In genomic region chr20:47546184-47547033, GRCh38 we compare ENCODE assay signal across 12 cellular contexts. TPM values are rescaled to one million over a fixed set of nuclear protein-coding genes. Genes with fewer than 3 reads are reported as not detected.
DNase-seq lines count a peak whose midpoint lies in the region; ATAC-seq and TF ChIP-seq lines count a peak whose summit lies in the region.
"Had no signal": no experiment of that assay in that cellular context is flagged by ENCODE, and none has a peak within 500 bp of the region (broad histone marks: within the 10 kb centered on the region; RNA-seq: fewer than 3 reads in every experiment).

No MANE protein-coding gene starts in this region.

- no peak overlapping the region for H2BK15ac ChIP-seq in H9 (ENCODE audit: low read depth, low read length)

- no peak overlapping the region for H2BK20ac ChIP-seq in H9 (ENCODE audit: low read depth, low read length, poor library complexity, severe bottlenecking)

- H3K27ac Mint-ChIP-seq in H9, result peak overlapping the region in 2 of 3 experiments; percentile 0 to 68; a peak in 3 of 7 replicates
- no peak overlapping the region for H3K27ac Mint-ChIP-seq in Calu3 (ENCODE audit: unreplicated experiment)

- H3K23ac ChIP-seq in H9 (ENCODE audit: insufficient read length, low read depth, low read length), result no peak overlapping the region

- DNase-seq in AG10803 (ENCODE audit: low read depth) (peak; percentile 76), H9 (no peak), astrocyte of the hippocampus (ENCODE audit: low read depth, low spot score) (peak; percentile 23), lower lobe of right lung (no peak), NCI-H1694 treated with DMSO at 0.1 percent for 48 hours (lab: John Stamatoyannopoulos, UW) (no peak), D341Med (ENCODE audit: low spot score) (no peak), Calu3 (no peak)
- DNase-seq: DMS53; effector CD4-positive, alpha-beta T cell; NK-92 treated with Interleukin-12 subunit alpha and Interleukin-12 subunit beta, amount 100 ng/mL, for 24 hours; T1000 had no signal

- peaks cover 0 to 3% (median 0%) of the 10 kb centered on the region in 3 experiments; a peak in 2 of 7 replicates for H3K36me3 Mint-ChIP-seq in H9 (ENCODE audit: insufficient read depth in 1 of 3, low read depth in 3 of 3)
- peaks cover 16% of the 10 kb centered on the region for H3K36me3 Mint-ChIP-seq in Calu3 (ENCODE audit: insufficient read depth, unreplicated experiment)

- H3K56ac ChIP-seq in H9 (ENCODE audit: insufficient read length, low read depth, low read length), result no peak overlapping the region

- H4K91ac ChIP-seq in H9 (ENCODE audit: insufficient read length, low read depth, low read length), result no peak overlapping the region

- no peaks in the 10 kb centered on the region for H4K20me1 ChIP-seq in H9 (ENCODE audit: control insufficient read depth, insufficient read depth, insufficient read length)

- H3K4me3 ChIP-seq in AG10803 (ENCODE audit: low read length) (no peak overlapping the region), lower lobe of right lung (no peak overlapping the region)

- no TSS peak for BruUV-seq in Calu3 (replicated peaks; lab: Mats Ljungman, UMichigan)

- H3K9me3 Mint-ChIP-seq in H9 (no peaks in the 10 kb centered on the region), Calu3 (ENCODE audit: low read depth, unreplicated experiment) (no peaks in the 10 kb centered on the region)

- peak; percentile 51 to 56 for ATAC-seq in lower lobe of right lung
- no peak for ATAC-seq in HG03135 (IDR thresholded peaks at IDR 0.05; ENCODE audit: unreplicated experiment)

- H3K14ac ChIP-seq in H9 (ENCODE audit: insufficient read depth, low read length), result peak overlapping the region; percentile 55; the same call in 1 of the 2 replicates

- H3K79me1 ChIP-seq in H9 (ENCODE audit: insufficient read depth, low read depth, low read length, poor library complexity, severe bottlenecking), result peaks cover 9% of the 10 kb centered on the region

- no peak overlapping the region for H3K4me3 Mint-ChIP-seq in H9
- no peak overlapping the region for H3K4me3 Mint-ChIP-seq in Calu3 (ENCODE audit: low read depth, unreplicated experiment)

- H3K4me2 ChIP-seq in H9 (ENCODE audit: insufficient read depth, insufficient read length, low read length), result no peak overlapping the region

- H3K27me3 Mint-ChIP-seq in H9 (ENCODE audit: low read depth) (no peaks in the 10 kb centered on the region), Calu3 (ENCODE audit: unreplicated experiment) (no peaks in the 10 kb centered on the region)

- H3K4me1 ChIP-seq in H9 (ENCODE audit: insufficient read depth, low read length) (peaks cover 2% of the 10 kb centered on the region; the same call in 1 of the 2 replicates), lower lobe of right lung (peaks cover 22% of the 10 kb centered on the region)

- H4K8ac ChIP-seq in H9 (replicated peaks; ENCODE audit: insufficient read length, low read depth, low read length), result no peak overlapping the region

- H3K9me3 ChIP-seq in H9 (ENCODE audit: control insufficient read depth, low read depth, low read length) (no peaks in the 10 kb centered on the region), lower lobe of right lung (no peaks in the 10 kb centered on the region)

- no peak overlapping the region for H2AK5ac ChIP-seq in H9 (ENCODE audit: insufficient read length, low read length)

- CTCF ChIA-PET in Calu3 (lab: Charles Lee), result interaction anchor here (1.2 kb wide), 1 partner anchor 9 kb away, joined by 3 read pairs; no protein-coding TSS in a partner anchor

- H4K5ac ChIP-seq in H9 (ENCODE audit: insufficient read length, low read depth, low read length), result no peak overlapping the region

- H3T11ph ChIP-seq in H9 (ENCODE audit: low read length), result no peak overlapping the region

- H3K4ac ChIP-seq in H9 (ENCODE audit: low read depth, low read length), result no peak overlapping the region

- TF ChIP-seq CTCF in AG10803 (conservative IDR thresholded peaks at IDR 0.05; ENCODE audit: low read length), result no peak
- TF ChIP-seq CTCF in H9 (conservative IDR thresholded peaks at IDR 0.05), result no peak
- no peak for TF ChIP-seq CTCF in lower lobe of right lung (IDR thresholded peaks at IDR 0.05)
- no peak for TF ChIP-seq CTCF in Calu3 (IDR thresholded peaks at IDR 0.05; ENCODE audit: unreplicated experiment)

- no peak overlapping the region for H2AFZ ChIP-seq in H9 (ENCODE audit: low read length)

- no peak overlapping the region for H3K9ac ChIP-seq in H9 (ENCODE audit: extremely low read depth, insufficient read length, low read length)

- intact Hi-C loops in lower lobe of right lung (cut with DNase I) (no loop called here), Calu3 (cut with micrococcal nuclease; ENCODE audit: unreplicated experiment) (no loop called here)

- peak overlapping the region; percentile 72 for H2BK5ac ChIP-seq in H9 (ENCODE audit: insufficient read length, low read length)

- no peak overlapping the region for H2BK12ac ChIP-seq in H9 (ENCODE audit: insufficient read length, low read depth, low read length)

- no CpG with 5 or more reads among the region's 13 CpGs for WGBS in H9 (ENCODE audit: extremely low coverage, insufficient read length, low lambda C conversion rate)

- H3K79me2 ChIP-seq in H9 (ENCODE audit: insufficient read depth, low read length), result peaks cover 5% of the 10 kb centered on the region; the same call in 1 of the 2 replicates

- H3K27me3 ChIP-seq in H9 (ENCODE audit: insufficient read depth, low read length), result no peaks in the 10 kb centered on the region
- H3K27me3 ChIP-seq in lower lobe of right lung (ENCODE audit: low read depth), result no peaks in the 10 kb centered on the region

- H3K4me1 Mint-ChIP-seq in H9 (peaks cover 34 to 55% of the 10 kb centered on the region in 2 experiments), Calu3 (ENCODE audit: low read depth, unreplicated experiment) (peaks cover 39% of the 10 kb centered on the region)

- H3K27ac ChIP-seq in H9 (ENCODE audit: insufficient read length, low read depth, low read length) (no peak overlapping the region), lower lobe of right lung (no peak overlapping the region)

- no peak overlapping the region for H2BK120ac ChIP-seq in H9 (ENCODE audit: low read depth, low read length, poor library complexity, severe bottlenecking)

- H3K36me3 ChIP-seq in lower lobe of right lung, result no peaks in the 10 kb centered on the region

- no peaks in the 10 kb centered on the region for H3K23me2 ChIP-seq in H9 (ENCODE audit: insufficient read length, low read depth, low read length, poor library complexity, severe bottlenecking)

- H3K18ac ChIP-seq in H9 (ENCODE audit: insufficient read length, low read depth, low read length), result peak overlapping the region; percentile 36

RNA-seq across cellular contexts. Expression of gene NCOA3, which starts 44.7 kb away (rescaled TPM):
- total RNA-seq in H9 (2021), result 22.3 and 23.3 TPM in 2 replicates
- total RNA-seq in lower lobe of right lung, result 42.1 TPM
- total RNA-seq in Calu3 (2022), result 60.3 and 63.8 TPM in 2 replicates

Comparison
In these comparisons a context has a peak if more than half of its experiments do, and no peak if none do; other contexts are left out.
1. DNase-seq: peak in AG10803 (single experiment) and astrocyte of the hippocampus (single experiment); none in H9 (single experiment), lower lobe of right lung (single experiment), NCI-H1694 treated with DMSO at 0.1 percent for 48 hours (single experiment), D341Med (single experiment) and Calu3 (single experiment).